Comparison of ENCODE assay signal across 7 cellular contexts in the genomic region with DNA sequence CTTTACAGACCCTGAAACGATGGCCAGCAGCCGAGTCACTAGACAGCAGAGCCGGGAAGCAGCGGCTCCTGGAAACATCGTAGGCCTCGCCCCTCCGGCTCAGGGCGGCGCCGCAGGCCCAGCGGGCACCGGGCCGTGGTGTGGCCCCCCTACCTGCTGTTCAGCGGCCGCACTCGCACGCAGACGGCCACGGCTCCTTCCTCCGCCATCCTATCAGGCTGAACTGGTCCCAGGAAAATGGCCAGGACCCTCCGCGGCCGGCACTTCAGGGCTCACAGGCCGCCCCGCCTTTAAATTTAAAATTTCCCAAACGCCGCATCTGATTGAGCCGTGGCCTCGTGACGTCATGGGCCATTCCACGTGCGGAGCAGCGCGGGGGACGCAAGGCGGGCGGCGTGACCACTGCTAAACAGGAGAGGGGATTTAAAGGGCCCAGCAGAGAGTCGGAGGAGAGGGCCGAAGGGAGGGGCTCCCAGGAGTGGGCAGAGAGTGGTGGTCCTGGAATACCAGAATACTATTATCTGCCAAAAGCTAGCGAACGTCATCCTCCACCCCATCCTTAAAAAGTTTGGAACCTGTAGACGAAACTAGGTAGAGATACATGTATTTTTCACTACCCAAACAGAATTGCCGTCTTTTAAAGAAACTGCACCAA. TPM values are rescaled to one million over a fixed set of nuclear protein-coding genes. Genes with fewer than 3 reads are reported as not detected.
DNase-seq lines count a peak whose midpoint lies in the region; ATAC-seq, FAIRE-seq and TF ChIP-seq lines count a peak whose summit lies in the region.

A gene with protein sequence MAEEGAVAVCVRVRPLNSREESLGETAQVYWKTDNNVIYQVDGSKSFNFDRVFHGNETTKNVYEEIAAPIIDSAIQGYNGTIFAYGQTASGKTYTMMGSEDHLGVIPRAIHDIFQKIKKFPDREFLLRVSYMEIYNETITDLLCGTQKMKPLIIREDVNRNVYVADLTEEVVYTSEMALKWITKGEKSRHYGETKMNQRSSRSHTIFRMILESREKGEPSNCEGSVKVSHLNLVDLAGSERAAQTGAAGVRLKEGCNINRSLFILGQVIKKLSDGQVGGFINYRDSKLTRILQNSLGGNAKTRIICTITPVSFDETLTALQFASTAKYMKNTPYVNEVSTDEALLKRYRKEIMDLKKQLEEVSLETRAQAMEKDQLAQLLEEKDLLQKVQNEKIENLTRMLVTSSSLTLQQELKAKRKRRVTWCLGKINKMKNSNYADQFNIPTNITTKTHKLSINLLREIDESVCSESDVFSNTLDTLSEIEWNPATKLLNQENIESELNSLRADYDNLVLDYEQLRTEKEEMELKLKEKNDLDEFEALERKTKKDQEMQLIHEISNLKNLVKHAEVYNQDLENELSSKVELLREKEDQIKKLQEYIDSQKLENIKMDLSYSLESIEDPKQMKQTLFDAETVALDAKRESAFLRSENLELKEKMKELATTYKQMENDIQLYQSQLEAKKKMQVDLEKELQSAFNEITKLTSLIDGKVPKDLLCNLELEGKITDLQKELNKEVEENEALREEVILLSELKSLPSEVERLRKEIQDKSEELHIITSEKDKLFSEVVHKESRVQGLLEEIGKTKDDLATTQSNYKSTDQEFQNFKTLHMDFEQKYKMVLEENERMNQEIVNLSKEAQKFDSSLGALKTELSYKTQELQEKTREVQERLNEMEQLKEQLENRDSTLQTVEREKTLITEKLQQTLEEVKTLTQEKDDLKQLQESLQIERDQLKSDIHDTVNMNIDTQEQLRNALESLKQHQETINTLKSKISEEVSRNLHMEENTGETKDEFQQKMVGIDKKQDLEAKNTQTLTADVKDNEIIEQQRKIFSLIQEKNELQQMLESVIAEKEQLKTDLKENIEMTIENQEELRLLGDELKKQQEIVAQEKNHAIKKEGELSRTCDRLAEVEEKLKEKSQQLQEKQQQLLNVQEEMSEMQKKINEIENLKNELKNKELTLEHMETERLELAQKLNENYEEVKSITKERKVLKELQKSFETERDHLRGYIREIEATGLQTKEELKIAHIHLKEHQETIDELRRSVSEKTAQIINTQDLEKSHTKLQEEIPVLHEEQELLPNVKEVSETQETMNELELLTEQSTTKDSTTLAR (N-terminal part only) (minus strand): TSS at position 233 of the 655 bp plus-strand sequence. CDS start 24 bp downstream, at position 209.

- no peaks in the 10 kb centered on the region for H3K9me3 ChIP-seq in astrocyte (ENCODE audit: insufficient read depth, low read depth, low read length)

- peak within 1 kb of the TSS; percentile 79 for H2AFZ ChIP-seq in astrocyte (ENCODE audit: low read depth, low read length)

- peaks cover 22% of the 10 kb centered on the region for H3K79me2 ChIP-seq in astrocyte (ENCODE audit: insufficient read depth, low read length)

- peak within 1 kb of the TSS; percentile 82 for H3K9ac ChIP-seq in astrocyte (ENCODE audit: low read length)

- peaks cover 35% of the 10 kb centered on the region for H3K36me3 Mint-ChIP-seq in T-helper 2 cell treated with Interferon-gamma antibody and Interleukin-4, amounts not matched to agents 5 μg/mL and 100 μg/mL, for 36 hours (ENCODE audit: low read depth)
- no peaks in the 10 kb centered on the region for H3K36me3 Mint-ChIP-seq in astrocyte (ENCODE audit: low read depth, unreplicated experiment)

- no peaks in the 10 kb centered on the region for H3K27me3 ChIP-seq in astrocyte (ENCODE audit: insufficient read depth, low read length)

- DNase-seq in NCI-H1694 treated with DMSO at 0.1 percent for 48 hours (lab: John Stamatoyannopoulos, UW), result peak; percentile 54
- peak; percentile 84 for DNase-seq in T-helper 2 cell treated with Interferon-gamma antibody and Interleukin-4, amounts not matched to agents 5 μg/mL and 100 μg/mL, for 36 hours (ENCODE audit: low spot score)
- peak; percentile 78 for DNase-seq in astrocyte (ENCODE audit: low read depth)
- peak; percentile 17 to 87 (median 61) for DNase-seq in hypothalamus (lab: John Stamatoyannopoulos, UW)
- DNase-seq in retinal pigment epithelial cell (ENCODE audit: low read depth), result peak; percentile 62

- TF ChIP-seq CTCF in astrocyte (IDR thresholded peaks at IDR 0.05; ENCODE audit: insufficient read depth, low read depth, low read length), result no peak
- no peak for TF ChIP-seq CTCF in retinal pigment epithelial cell (conservative IDR thresholded peaks at IDR 0.05; ENCODE audit: low read depth, low read length)

- peak within 1 kb of the TSS; percentile 90 for H3K4me2 ChIP-seq in astrocyte (ENCODE audit: low read length)

- H3K27ac ChIP-seq in astrocyte (ENCODE audit: low read depth, low read length), result peak within 1 kb of the TSS; percentile 68

- H3K36me3 ChIP-seq in astrocyte (ENCODE audit: insufficient read depth, low read length), result no peaks in the 10 kb centered on the region

- H3K4me1 ChIP-seq in astrocyte (ENCODE audit: insufficient read depth, low read length), result no peaks in the 10 kb centered on the region

- H3K27ac Mint-ChIP-seq in T-helper 2 cell treated with Interferon-gamma antibody and Interleukin-4, amounts not matched to agents 5 μg/mL and 100 μg/mL, for 36 hours, result peak within 1 kb of the TSS; percentile 100
- peak within 1 kb of the TSS; percentile 97 for H3K27ac Mint-ChIP-seq in astrocyte (ENCODE audit: unreplicated experiment)

- no peak for FAIRE-seq in astrocyte (lab: Jason Lieb, UNC)

- TF ChIP-seq POLR2A in GM18505 (IDR thresholded peaks at IDR 0.05; ENCODE audit: borderline replicate concordance, extremely low read depth, insufficient read depth, insufficient read length), result peak; percentile 74

- ATAC-seq in GM18505 (IDR thresholded peaks at IDR 0.05; ENCODE audit: unreplicated experiment) (peak; percentile 96), HG02938 (IDR thresholded peaks at IDR 0.05; ENCODE audit: unreplicated experiment) (peak; percentile 93)

- peak within 1 kb of the TSS; percentile 98 for H3K4me3 Mint-ChIP-seq in T-helper 2 cell treated with Interferon-gamma antibody and Interleukin-4, amounts not matched to agents 5 μg/mL and 100 μg/mL, for 36 hours
- H3K4me3 Mint-ChIP-seq in astrocyte (ENCODE audit: unreplicated experiment), result peak within 1 kb of the TSS; percentile 89

- H3K4me3 ChIP-seq in astrocyte (ENCODE audit: insufficient read depth, low read depth, low read length) (peak within 1 kb of the TSS; percentile 81), retinal pigment epithelial cell (ENCODE audit: low read length) (peak within 1 kb of the TSS; percentile 93)

- no peaks in the 10 kb centered on the region for H4K20me1 ChIP-seq in astrocyte (ENCODE audit: insufficient read depth, low read length)

- no peaks in the 10 kb centered on the region for H3K9me3 Mint-ChIP-seq in T-helper 2 cell treated with Interferon-gamma antibody and Interleukin-4, amounts not matched to agents 5 μg/mL and 100 μg/mL, for 36 hours
- peaks cover 3% of the 10 kb centered on the region for H3K9me3 Mint-ChIP-seq in astrocyte (ENCODE audit: unreplicated experiment)

- H3K4me1 Mint-ChIP-seq in T-helper 2 cell treated with Interferon-gamma antibody and Interleukin-4, amounts not matched to agents 5 μg/mL and 100 μg/mL, for 36 hours (ENCODE audit: low read depth), result peaks cover 23% of the 10 kb centered on the region
- H3K4me1 Mint-ChIP-seq in astrocyte (ENCODE audit: low read depth, unreplicated experiment), result no peaks in the 10 kb centered on the region

- peaks cover 11% of the 10 kb centered on the region for H3K27me3 Mint-ChIP-seq in T-helper 2 cell treated with Interferon-gamma antibody and Interleukin-4, amounts not matched to agents 5 μg/mL and 100 μg/mL, for 36 hours (ENCODE audit: low read depth)
- H3K27me3 Mint-ChIP-seq in astrocyte (ENCODE audit: low read depth, unreplicated experiment), result no peaks in the 10 kb centered on the region

RNA-seq across cellular contexts. Expression of the gene that starts here (rescaled TPM):
- 3.7 and 5.6 TPM in 2 replicates for total RNA-seq in astrocyte

Comparison
In these comparisons a context has a peak if more than half of its experiments do, and no peak if none do; other contexts are left out.
1. Peak in every context shown above with its lines: DNase-seq, ATAC-seq, H3K4me3 ChIP-seq and H3K27ac ChIP-seq.